12 cellular contexts compared by ENCODE assay signal in the genomic region with DNA sequence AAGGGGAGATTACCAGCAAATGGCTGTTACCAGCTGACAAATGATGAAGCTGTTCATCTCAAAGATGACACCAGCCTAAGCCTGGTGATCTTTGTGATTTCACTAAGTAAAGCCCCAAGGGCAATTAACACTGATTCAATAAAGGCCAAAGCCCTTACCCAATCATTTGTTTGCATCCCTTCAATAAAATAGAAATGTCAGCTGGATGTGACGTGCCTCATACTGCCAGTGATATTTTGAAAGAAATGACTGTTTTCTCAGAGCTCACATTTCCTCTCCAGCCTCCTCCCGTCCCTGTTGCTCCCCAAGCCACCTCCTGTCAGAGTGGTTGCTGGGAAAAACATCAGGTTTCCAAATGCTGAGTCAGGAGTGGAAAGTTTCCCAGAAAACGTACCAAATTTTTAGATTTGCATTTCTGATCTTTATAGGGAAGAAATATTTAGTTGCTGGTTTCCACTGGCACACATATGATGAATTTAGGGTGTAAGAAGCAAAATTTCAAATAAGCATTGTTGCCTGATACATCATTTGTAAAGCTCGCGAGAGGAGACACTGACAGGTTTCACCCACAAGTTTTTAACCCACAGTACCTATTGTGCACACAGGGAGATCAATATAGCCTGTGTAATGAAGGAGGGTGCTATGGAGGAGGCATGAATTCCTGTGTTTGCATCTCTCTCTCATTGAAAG. TPM values are rescaled to one million over a fixed set of nuclear protein-coding genes. Genes with fewer than 3 reads are reported as not detected.
DNase-seq lines count a peak whose midpoint lies in the region; ATAC-seq, FAIRE-seq and TF ChIP-seq lines count a peak whose summit lies in the region.
"Had no signal": no experiment of that assay in that cellular context is flagged by ENCODE, and none has a peak within 500 bp of the region (broad histone marks: within the 10 kb centered on the region; RNA-seq: fewer than 3 reads in every experiment).

No MANE protein-coding gene starts in this region.

- no peaks in the 10 kb centered on the region for H3K36me3 Mint-ChIP-seq in astrocyte (ENCODE audit: low read depth, unreplicated experiment)
- H3K36me3 Mint-ChIP-seq: CD8-positive, alpha-beta T cell had no signal

- no peaks in the 10 kb centered on the region for H3K9me2 ChIP-seq in GM23248 (ENCODE audit: insufficient read depth)

- H4K20me1 ChIP-seq in GM23248 (ENCODE audit: insufficient read depth) (no peaks in the 10 kb centered on the region), astrocyte (ENCODE audit: insufficient read depth, low read length) (no peaks in the 10 kb centered on the region)

- CTCF ChIA-PET in A673 (lab: Charles Lee) = no interaction called here

- H3K9me3 Mint-ChIP-seq in astrocyte (ENCODE audit: unreplicated experiment) = peaks cover 8% of the 10 kb centered on the region

- H3K9me3 ChIP-seq in A673 (ENCODE audit: low read depth, low read length, poor library complexity, severe bottlenecking) = no peaks in the 10 kb centered on the region
- no peaks in the 10 kb centered on the region for H3K9me3 ChIP-seq in GM23248 (ENCODE audit: low read depth)
- H3K9me3 ChIP-seq in astrocyte (ENCODE audit: insufficient read depth, low read depth, low read length) = no peaks in the 10 kb centered on the region

- peaks cover 7% of the 10 kb centered on the region for H3K4me1 Mint-ChIP-seq in astrocyte (ENCODE audit: low read depth, unreplicated experiment)
- H3K4me1 Mint-ChIP-seq: naive thymus-derived CD4-positive, alpha-beta T cell had no signal

- H3K9ac ChIP-seq in GM23248 (no peak overlapping the region), astrocyte (ENCODE audit: low read length) (no peak overlapping the region)

- H3K79me2 ChIP-seq in GM23248 (ENCODE audit: insufficient read depth) = no peaks in the 10 kb centered on the region
- no peaks in the 10 kb centered on the region for H3K79me2 ChIP-seq in astrocyte (ENCODE audit: insufficient read depth, low read length)

- H3K4me2 ChIP-seq in GM23248 (ENCODE audit: unreplicated experiment) (no peak overlapping the region), astrocyte (ENCODE audit: low read length) (no peak overlapping the region)

- no TSS peak for BruUV-seq in A673 (replicated peaks; lab: Mats Ljungman, UMichigan)

- peak; percentile 15 for DNase-seq in A673 (ENCODE audit: low spot score)
- peak; percentile 69 for DNase-seq in GM23248
- DNase-seq in astrocyte (ENCODE audit: low read depth) = peak; percentile 20
- DNase-seq in left kidney (ENCODE audit: low read depth, low spot score) = peak; percentile 44
- DNase-seq in GM13977 (ENCODE audit: low spot score) = no peak
- no peak for DNase-seq in SW 1271 (lab: John Stamatoyannopoulos, UW)
- no peak for DNase-seq in activated CD8-positive, alpha-beta memory T cell treated with anti-CD3 and anti-CD28 coated beads, Interleukin-2, amount 50 U/mL, for 4 hours
- DNase-seq: CD8-positive, alpha-beta T cell; naive thymus-derived CD4-positive, alpha-beta T cell had no signal

- FAIRE-seq in astrocyte (lab: Jason Lieb, UNC) = no peak
- FAIRE-seq: GM12891 had no signal

- TF ChIP-seq CTCF in A673 (conservative IDR thresholded peaks at IDR 0.05; ENCODE audit: low read depth, low read length) = no peak
- TF ChIP-seq CTCF in astrocyte (IDR thresholded peaks at IDR 0.05; ENCODE audit: insufficient read depth, low read depth, low read length) = no peak
- TF ChIP-seq CTCF in GM13977 (IDR thresholded peaks at IDR 0.05; ENCODE audit: extremely low read depth, insufficient read depth, missing control alignments) = no peak

- intact Hi-C loops in A673 (cut with micrococcal nuclease; ENCODE audit: unreplicated experiment) = no loop called here

- H2AFZ ChIP-seq in GM23248 (peak overlapping the region; percentile 77), astrocyte (ENCODE audit: low read depth, low read length) (no peak overlapping the region)

- no peaks in the 10 kb centered on the region for H3F3A ChIP-seq in GM23248 (ENCODE audit: insufficient read depth)

- no peak for ATAC-seq in HG02938 (IDR thresholded peaks at IDR 0.05; ENCODE audit: unreplicated experiment)
- ATAC-seq: CD8-positive, alpha-beta T cell; naive thymus-derived CD4-positive, alpha-beta T cell had no signal

- POLR2A ChIA-PET in A673 (lab: Charles Lee; ENCODE audit: low non-redundant PET) = no interaction called here

- peaks cover 15% of the 10 kb centered on the region for H3K4me1 ChIP-seq in A673 (ENCODE audit: insufficient read depth, low read length, poor library complexity, severe bottlenecking)
- H3K4me1 ChIP-seq in GM23248 (ENCODE audit: insufficient read depth) = peaks cover 10% of the 10 kb centered on the region; the same call in 1 of the 2 replicates
- H3K4me1 ChIP-seq in astrocyte (ENCODE audit: insufficient read depth, low read length) = no peaks in the 10 kb centered on the region

- no peaks in the 10 kb centered on the region for H3K27me3 Mint-ChIP-seq in astrocyte (ENCODE audit: low read depth, unreplicated experiment)

- H3K27me3 ChIP-seq in A673 (replicated peaks; ENCODE audit: insufficient read depth, low read depth, low read length, poor library complexity) (no peaks in the 10 kb centered on the region), GM23248 (replicated peaks; ENCODE audit: insufficient read depth) (no peaks in the 10 kb centered on the region), astrocyte (ENCODE audit: insufficient read depth, low read length) (no peaks in the 10 kb centered on the region)

- H3K36me3 ChIP-seq in A673 (ENCODE audit: insufficient read depth, low read length, poor library complexity, severe bottlenecking) = no peaks in the 10 kb centered on the region
- H3K36me3 ChIP-seq in GM23248 (ENCODE audit: low read depth) = no peaks in the 10 kb centered on the region
- H3K36me3 ChIP-seq in astrocyte (ENCODE audit: insufficient read depth, low read length) = no peaks in the 10 kb centered on the region

- H3K27ac ChIP-seq in A673 (ENCODE audit: low read depth, low read length, poor library complexity, severe bottlenecking) = no peak overlapping the region
- no peak overlapping the region for H3K27ac ChIP-seq in GM23248
- H3K27ac ChIP-seq in astrocyte (ENCODE audit: low read depth, low read length) = no peak overlapping the region

- no peak overlapping the region for H3K4me3 Mint-ChIP-seq in astrocyte (ENCODE audit: unreplicated experiment)
- H3K4me3 Mint-ChIP-seq: CD8-positive, alpha-beta T cell; naive thymus-derived CD4-positive, alpha-beta T cell had no signal

- 29 to 30% methylated on average over 5 of the region's 5 CpGs for WGBS in GM23248 (ENCODE audit: low coverage in 1 of 2, low lambda C conversion rate in 2 of 2, missing lambda C conversion rate in 2 of 2), 2 experiments

- no peak overlapping the region for H3K27ac Mint-ChIP-seq in astrocyte (ENCODE audit: unreplicated experiment)
- H3K27ac Mint-ChIP-seq: CD8-positive, alpha-beta T cell; naive thymus-derived CD4-positive, alpha-beta T cell had no signal

- H3K4me3 ChIP-seq in A673 (ENCODE audit: low read depth, low read length, poor library complexity, severe bottlenecking) (no peak overlapping the region), GM23248 (no peak overlapping the region), astrocyte (ENCODE audit: insufficient read depth, low read depth, low read length) (no peak overlapping the region)

- in situ Hi-C loops in GM23248 (cut with MboI) = no loop called here
- in situ Hi-C loops in GM13977 (cut with MboI; ENCODE audit: low pct_unique_long_range_greater_than_20kb, low sequenced_read_pairs, unreplicated experiment) = no loop called here

RNA-seq across cellular contexts. Expression of a gene that starts 21.0 kb away (rescaled TPM):
- total RNA-seq in A673 (2021) (0.22 and 0.34 TPM in 2 replicates), astrocyte (not detected in 2 replicates)
- not detected in 2 replicates for total RNA-seq in GM23248 (2014; rRNA removed; shearing (Covaris generic))
- polyA plus RNA-seq in GM23248 (2016; fragmentation: Nextera tagmentation; extraction: Ambion mirVana) = not detected in 2 replicates
- total RNA-seq: naive thymus-derived CD4-positive, alpha-beta T cell; T-helper 1 cell treated with Interleukin-12 subunit alpha and Interleukin-12 subunit beta and Interleukin-4 antibody, amounts not matched to agents 30 ng/mL and 1 ng/mL, for 36 hours had no signal
- polyA plus RNA-seq: naive thymus-derived CD4-positive, alpha-beta T cell had no signal

RNA-seq across cellular contexts. Expression of a gene that starts 27.6 kb away (rescaled TPM):
- total RNA-seq in A673 (2021) = 30.7 and 31.0 TPM in 2 replicates
- 21.7 and 23.8 TPM in 2 replicates for total RNA-seq in GM23248 (2014; rRNA removed; shearing (Covaris generic))
- polyA plus RNA-seq in GM23248 (2016; fragmentation: Nextera tagmentation; extraction: Ambion mirVana) = 8.0 and 8.7 TPM in 2 replicates
- total RNA-seq in astrocyte = 33.6 and 35.4 TPM in 2 replicates

Comparison
In these comparisons a context has a peak if more than half of its experiments do, and no peak if none do; other contexts are left out.
1. DNase-seq: peak in A673 (single experiment), GM23248 (single experiment), astrocyte (single experiment) and left kidney (single experiment); none in GM13977 (single experiment), SW 1271 (0 of 2) and activated CD8-positive, alpha-beta memory T cell treated with anti-CD3 and anti-CD28 coated beads, Interleukin-2, amount 50 U/mL, for 4 hours (single experiment).